In the genomic region with DNA sequence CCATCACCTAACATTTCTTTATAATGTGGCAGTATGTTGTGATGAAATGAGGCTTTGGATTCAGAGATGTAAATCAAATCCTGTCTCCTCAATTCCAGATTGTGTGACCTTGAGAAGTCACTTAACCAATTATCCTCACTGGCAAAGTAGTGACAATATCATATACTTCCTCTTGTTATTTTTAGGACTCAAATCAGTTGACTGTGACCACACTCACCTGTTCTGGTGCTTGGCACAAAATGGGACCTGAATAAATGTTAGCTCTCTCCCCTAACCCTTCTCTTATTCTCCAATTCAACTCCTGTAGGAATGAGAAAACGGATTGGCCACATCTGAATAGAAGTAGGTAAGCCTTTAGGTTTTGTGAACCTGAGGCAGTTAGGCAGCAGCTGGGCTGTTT, we compare ENCODE assay signal across 18 cellular contexts. TPM values are rescaled to one million over a fixed set of nuclear protein-coding genes. Genes with fewer than 3 reads are reported as not detected.
DNase-seq lines count a peak whose midpoint lies in the region; ATAC-seq, FAIRE-seq and TF ChIP-seq lines count a peak whose summit lies in the region.
"Had no signal": no experiment of that assay in that cellular context is flagged by ENCODE, and none has a peak within 500 bp of the region (broad histone marks: within the 10 kb centered on the region; RNA-seq: fewer than 3 reads in every experiment).

No MANE protein-coding gene starts in this region.

- 20% methylated on average over 1 of the region's 1 CpG for WGBS in GM12878 (ENCODE audit: insufficient coverage, insufficient replicate concordance, low lambda C conversion rate, missing lambda C conversion rate)

- H3K4me3 Mint-ChIP-seq in naive B cell: peak overlapping the region in 1 of 8 donors; percentile 4
- H3K4me3 Mint-ChIP-seq: CD8-positive, alpha-beta memory T cell; HFFc6 had no signal

- no peaks in the 10 kb centered on the region for H3K27me3 Mint-ChIP-seq in naive B cell
- H3K27me3 Mint-ChIP-seq: CD8-positive, alpha-beta memory T cell had no signal

- peak overlapping the region in 1 of 6 donors; percentile 50 for H3K27ac Mint-ChIP-seq in naive B cell
- H3K27ac Mint-ChIP-seq: HFFc6 had no signal

- H3K36me3 Mint-ChIP-seq in naive B cell: no peaks in the 10 kb centered on the region
- H3K36me3 Mint-ChIP-seq: CD8-positive, alpha-beta memory T cell had no signal

- DNase-seq in MM.1S (no peak), GM12878 (ENCODE audit: low read depth, low spot score) (no peak), naive B cell (peak; percentile 11), MV-4-11 (lab: John Stamatoyannopoulos, UW) (no peak)
- DNase-seq: CD8-positive, alpha-beta memory T cell; DND-41; GOT3; HFFc6; IMR-90; KBM-7 had no signal

- peaks cover 11% of the 10 kb centered on the region for H3K4me1 ChIP-seq in DOHH2 (ENCODE audit: control insufficient read depth, low read length)
- H3K4me1 ChIP-seq in MM.1S (ENCODE audit: low read length): peaks cover 4% of the 10 kb centered on the region
- H3K4me1 ChIP-seq in GM12878 (ENCODE audit: control insufficient read depth, insufficient read depth, low read length): peaks cover 11% of the 10 kb centered on the region
- H3K4me1 ChIP-seq: Caco-2, HAP-1 had no signal

- H2AFZ ChIP-seq in MM.1S (ENCODE audit: low read length) (0 out of 2 replicates have a peak overlapping the region, but pooled peaks have one; percentile 17), GM12878 (ENCODE audit: control insufficient read depth, low read depth, low read length) (no peak overlapping the region)

- H3K4me2 ChIP-seq in DOHH2 (ENCODE audit: low read length): peak overlapping the region; percentile 4; the same call in 1 of the 2 replicates
- no peak overlapping the region for H3K4me2 ChIP-seq in MM.1S (ENCODE audit: low read depth, low read length)
- no peak overlapping the region for H3K4me2 ChIP-seq in GM12878 (ENCODE audit: control insufficient read depth, insufficient read depth)
- H3K4me2 ChIP-seq: BLaER1 had no signal

- H4K20me1 ChIP-seq in DOHH2 (ENCODE audit: control insufficient read depth, insufficient read depth, low read depth, low read length) (no peaks in the 10 kb centered on the region), MM.1S (ENCODE audit: insufficient read depth, low read length) (no peaks in the 10 kb centered on the region), GM12878 (ENCODE audit: control insufficient read depth, insufficient read depth) (no peaks in the 10 kb centered on the region)
- H4K20me1 ChIP-seq: BLaER1 had no signal

- RAD21 ChIA-PET in GM12878 (lab: Charles Lee; ENCODE audit: unreplicated experiment): interaction anchor here (1.1 to 1.7 kb wide), 3 partner anchors 16 to 350 kb away, joined by 3 to 7 read pairs (median 3); no protein-coding TSS in a partner anchor

- H3K27ac ChIP-seq in DOHH2 (ENCODE audit: low read depth, low read length) (no peak overlapping the region), MM.1S (ENCODE audit: low read length) (no peak overlapping the region), GM12878 (ENCODE audit: control insufficient read depth, insufficient read depth) (no peak overlapping the region)
- H3K27ac ChIP-seq: BLaER1 had no signal

- H3K4me3 ChIP-seq in DOHH2 (ENCODE audit: low read length) (no peak overlapping the region), MM.1S (ENCODE audit: low read length) (no peak overlapping the region), GM12878 (no peak overlapping the region)
- H3K4me3 ChIP-seq: BLaER1, HAP-1 had no signal

- no peaks in the 10 kb centered on the region for H3F3A ChIP-seq in DOHH2 (ENCODE audit: control insufficient read depth, insufficient read depth)
- no peaks in the 10 kb centered on the region for H3F3A ChIP-seq in MM.1S (ENCODE audit: insufficient read depth, low read length)

- CTCF ChIA-PET in GM12878 (lab: Yijun Ruan, JAX): interaction anchor here (3.7 to 9.2 kb wide), 2 partner anchors 8 to 57 kb away, joined by 14 to 69 read pairs; no protein-coding TSS in a partner anchor

- H3K4me1 Mint-ChIP-seq in naive B cell: peaks cover 11 to 19% (median 16%) of the 10 kb centered on the region in 3 donors
- H3K4me1 Mint-ChIP-seq: CD8-positive, alpha-beta memory T cell had no signal

- no peak overlapping the region for H3K9ac ChIP-seq in MM.1S (ENCODE audit: low read length)
- H3K9ac ChIP-seq in GM12878 (ENCODE audit: control insufficient read depth, insufficient read depth, low read length): no peak overlapping the region
- H3K9ac ChIP-seq: BLaER1 had no signal

- H3K27me3 ChIP-seq in DOHH2 (ENCODE audit: control insufficient read depth, low read length): no peaks in the 10 kb centered on the region
- no peaks in the 10 kb centered on the region for H3K27me3 ChIP-seq in MM.1S (replicated peaks; ENCODE audit: insufficient read depth, low read length)
- H3K27me3 ChIP-seq in GM12878 (replicated peaks in 1 of 2; ENCODE audit: control insufficient read depth in 2 of 2, insufficient read depth in 2 of 2, low read length in 1 of 2): no peaks in the 10 kb centered on the region
- H3K27me3 ChIP-seq: BLaER1 had no signal

- POLR2A ChIA-PET in GM12878 (lab: Charles Lee): interaction anchor here (0.5 kb wide), 1 partner anchor 1571 kb away, joined by 7 read pairs; no protein-coding TSS in a partner anchor

- TF ChIP-seq EP300 in GM12878 (IDR thresholded peaks at IDR 0.05; ENCODE audit: borderline replicate concordance in 1 of 2, control insufficient read depth in 1 of 2, low read depth in 2 of 2, low read length in 2 of 2): no peak

- TF ChIP-seq POLR2A in GM12878 (IDR thresholded peaks at IDR 0.05; ENCODE audit: low read depth, low read length): no peak

- H3K79me2 ChIP-seq in DOHH2 (ENCODE audit: control insufficient read depth, low read length) (no peaks in the 10 kb centered on the region), MM.1S (ENCODE audit: low read length) (no peaks in the 10 kb centered on the region), GM12878 (ENCODE audit: control insufficient read depth, insufficient read depth, low read length) (no peaks in the 10 kb centered on the region)

- ATAC-seq in GM12878: no peak
- peak; percentile 73 to 86 for ATAC-seq in naive B cell (ENCODE audit: low read depth in 2 of 2)
- no peak for ATAC-seq in HG02798 (IDR thresholded peaks at IDR 0.05; ENCODE audit: poor library complexity, unreplicated experiment)
- ATAC-seq in GM21360 (IDR thresholded peaks at IDR 0.05; ENCODE audit: unreplicated experiment): no peak
- no peak for ATAC-seq in GM21529 (IDR thresholded peaks at IDR 0.05; ENCODE audit: unreplicated experiment)

- TF ChIP-seq CTCF in DOHH2 (IDR thresholded peaks at IDR 0.05; ENCODE audit: low read depth, low read length, poor library complexity, severe bottlenecking): no peak
- TF ChIP-seq CTCF in MM.1S (IDR thresholded peaks at IDR 0.05; ENCODE audit: low read length): no peak
- no peak for TF ChIP-seq CTCF in GM12878 (IDR thresholded peaks at IDR 0.05 in 2 of 3, conservative IDR thresholded peaks at IDR 0.05 in 1 of 3; ENCODE audit: control insufficient read depth in 2 of 3, extremely low read depth in 1 of 3, insufficient read depth in 1 of 3, low read depth in 3 of 3, low read length in 3 of 3)

- H3K9me2 ChIP-seq in DOHH2 (replicated peaks; ENCODE audit: control insufficient read depth, low read length) (no peaks in the 10 kb centered on the region), MM.1S (replicated peaks; ENCODE audit: insufficient read depth, low read length) (no peaks in the 10 kb centered on the region)

- intact Hi-C loops in GM12878 (cut with micrococcal nuclease; ENCODE audit: unreplicated experiment): no loop called here

- in situ Hi-C loops in GM12878 (cut with MboI): no loop called here

- SMC1A ChIA-PET in GM12878 (lab: Charles Lee; ENCODE audit: uncharacterized antibody, unreplicated experiment): interaction anchor here (1.0 kb wide), 1 partner anchor 348 kb away, joined by 3 read pairs; no protein-coding TSS in a partner anchor

- H3K9me3 Mint-ChIP-seq in naive B cell: no peaks in the 10 kb centered on the region
- H3K9me3 Mint-ChIP-seq: CD8-positive, alpha-beta memory T cell; HFFc6 had no signal

- TF ChIP-seq RAD21 in GM12878 (IDR thresholded peaks at IDR 0.05; ENCODE audit: insufficient read depth, low read depth, low read length): no peak

- peak; percentile 7 for FAIRE-seq in GM12878 (lab: Jason Lieb, UNC)
- FAIRE-seq: GM18507 had no signal

- BruUV-seq in GM12878 (replicated peaks; lab: Mats Ljungman, UMichigan): no TSS peak

- H3K9me3 ChIP-seq in DOHH2 (ENCODE audit: control insufficient read depth, insufficient read depth, low read length): no peaks in the 10 kb centered on the region
- no peaks in the 10 kb centered on the region for H3K9me3 ChIP-seq in MM.1S (replicated peaks; ENCODE audit: insufficient read depth, low read length)
- no peaks in the 10 kb centered on the region for H3K9me3 ChIP-seq in GM12878 (replicated peaks; ENCODE audit: control insufficient read depth, insufficient read depth, low read length)
- H3K9me3 ChIP-seq: BLaER1, Caco-2, HAP-1 had no signal

- no peaks in the 10 kb centered on the region for H3K36me3 ChIP-seq in DOHH2 (ENCODE audit: control insufficient read depth, low read length)
- no peaks in the 10 kb centered on the region for H3K36me3 ChIP-seq in MM.1S (replicated peaks; ENCODE audit: insufficient read depth, low read length)
- H3K36me3 ChIP-seq in GM12878 (ENCODE audit: control insufficient read depth in 2 of 2, insufficient read depth in 2 of 2, low read length in 1 of 2): no peaks in the 10 kb centered on the region
- H3K36me3 ChIP-seq: BLaER1, HAP-1 had no signal

RNA-seq across cellular contexts. Expression of a gene that starts 42.1 kb away (rescaled TPM):
- 15.0 and 15.8 TPM in 2 replicates for total RNA-seq in GM12878 (2013; cell fraction: nucleolus; rRNA removed)
- total RNA-seq in GM12878 (2014; rRNA removed) (1.2 TPM in 2 replicates), GM12878 (2014; rRNA removed; fragmentation: Illumina TruSeq; extraction: Trizol) (0.94 and 1.2 TPM in 2 replicates), GM12878 (2021) (0.41 and 0.96 TPM in 2 replicates)
- polyA plus RNA-seq in GM12878 (2011; ENCODE audit: low read depth): 0.20 TPM
- polyA plus RNA-seq in GM12878 (2011; rRNA removed) (0.31 and 0.92 TPM in 2 replicates), GM12878 (2014; fragmentation: Illumina TruSeq; extraction: Trizol) (0.48 and 1.2 TPM in 2 replicates), GM12878 (2014; fragmentation: Nextera tagmentation; extraction: Ambion mirVana) (1 to 10 TPM in 1 of 2 experiments, under 1 TPM in 1; 0.58 to 1.3 TPM), GM12878 (2014; rRNA removed) (0.29 and 0.99 TPM in 2 replicates), GM12878 (2016; fragmentation: Nextera tagmentation; extraction: Ambion mirVana) (1 to 10 TPM; 1.0 to 1.2 TPM), naive B cell (ENCODE audit: low read depth in 6 of 6) (under 1 TPM in 2 of 6 donors, not detected in 4; 0.23 to 0.30 TPM)
- 0.10 and 0.28 TPM in 2 replicates for polyA plus RNA-seq in GM12878 (2011; cell fraction: cytosol; rRNA removed)
- 0.26 and 1.0 TPM in 2 replicates for polyA plus RNA-seq in GM12878 (2011; cell fraction: nucleus; rRNA removed)
- polyA plus RNA-seq in GM12878 (2012): 0.62 and 0.81 TPM in 2 replicates
- 0.82 and 2.0 TPM in 2 replicates for polyA minus RNA-seq in GM12878 (2011; rRNA and poly(A)+ RNA removed)
- 0.83 TPM in 1 of 2 replicates, not detected in the other for polyA minus RNA-seq in GM12878 (2011; cell fraction: cytosol; rRNA and poly(A)+ RNA removed)
- 1.1 and 2.7 TPM in 2 replicates for polyA minus RNA-seq in GM12878 (2011; cell fraction: nucleus; rRNA and poly(A)+ RNA removed)

RNA-seq across cellular contexts. Expression of a gene that starts 42.2 kb away (rescaled TPM):
- total RNA-seq in GM12878 (2013; cell fraction: nucleolus; rRNA removed): 34.2 and 35.0 TPM in 2 replicates
- total RNA-seq in GM12878 (2014; rRNA removed) (30.2 and 34.4 TPM in 2 replicates), GM12878 (2014; rRNA removed; fragmentation: Illumina TruSeq; extraction: Trizol) (36.2 and 37.5 TPM in 2 replicates), GM12878 (2021) (38.3 and 38.6 TPM in 2 replicates)
- 15.2 TPM for polyA plus RNA-seq in GM12878 (2011; ENCODE audit: low read depth)
- polyA plus RNA-seq in GM12878 (2011; rRNA removed) (43.5 and 55.9 TPM in 2 replicates), GM12878 (2014; fragmentation: Illumina TruSeq; extraction: Trizol) (38.4 and 42.6 TPM in 2 replicates), GM12878 (2014; fragmentation: Nextera tagmentation; extraction: Ambion mirVana) (10 to 100 TPM; 11.4 to 32.4 TPM), GM12878 (2014; rRNA removed) (27.8 and 29.1 TPM in 2 replicates), GM12878 (2016; fragmentation: Nextera tagmentation; extraction: Ambion mirVana) (10 to 100 TPM; 52.6 to 62.3 TPM), naive B cell (ENCODE audit: low read depth in 6 of 6) (10 to 100 TPM; 30.7 to 41.8 (median 35.1) TPM)
- 25.0 and 28.5 TPM in 2 replicates for polyA plus RNA-seq in GM12878 (2011; cell fraction: cytosol; rRNA removed)
- 14.6 and 17.5 TPM in 2 replicates for polyA plus RNA-seq in GM12878 (2011; cell fraction: nucleus; rRNA removed)
- 15.3 and 17.8 TPM in 2 replicates for polyA plus RNA-seq in GM12878 (2012)
- polyA minus RNA-seq in GM12878 (2011; rRNA and poly(A)+ RNA removed): 43.5 and 60.9 TPM in 2 replicates
- 9.5 and 20.6 TPM in 2 replicates for polyA minus RNA-seq in GM12878 (2011; cell fraction: cytosol; rRNA and poly(A)+ RNA removed)
- polyA minus RNA-seq in GM12878 (2011; cell fraction: nucleus; rRNA and poly(A)+ RNA removed): 29.4 and 44.3 TPM in 2 replicates

Comparison
In these comparisons a context has a peak if more than half of its experiments do, and no peak if none do; other contexts are left out.
1. ATAC-seq: peak in naive B cell (2 of 2); none in GM12878 (single experiment), HG02798 (single experiment), GM21360 (single experiment) and GM21529 (single experiment).